In genomic region chr2:104850322-104851184, GRCh38 we compare ENCODE assay signal across 14 cellular contexts. TPM values are rescaled to one million over a fixed set of nuclear protein-coding genes. Genes with fewer than 3 reads are reported as not detected.
DNase-seq lines count a peak whose midpoint lies in the region; ATAC-seq and TF ChIP-seq lines count a peak whose summit lies in the region.
"Had no signal": no experiment of that assay in that cellular context is flagged by ENCODE, and none has a peak within 500 bp of the region (broad histone marks: within the 10 kb centered on the region; RNA-seq: fewer than 3 reads in every experiment).

No MANE protein-coding gene starts in this region.

- no peaks in the 10 kb centered on the region for H3K9me3 ChIP-seq in endodermal cell (ENCODE audit: control insufficient read depth, low read length)
- no peaks in the 10 kb centered on the region for H3K9me3 ChIP-seq in neural progenitor cell (ENCODE audit: low read depth)

- H3K36me3 Mint-ChIP-seq in IgD-negative memory B cell = peaks cover 1% of the 10 kb centered on the region
- no peaks in the 10 kb centered on the region for H3K36me3 Mint-ChIP-seq in endodermal cell (ENCODE audit: low read depth)
- peaks cover 3% of the 10 kb centered on the region for H3K36me3 Mint-ChIP-seq in neural progenitor cell
- H3K36me3 Mint-ChIP-seq in activated CD4-positive, alpha-beta memory T cell treated with anti-CD3 and anti-CD28 coated beads for 36 hours = peaks cover 5% of the 10 kb centered on the region

- peak overlapping the region; percentile 39 for H3K4me2 ChIP-seq in neural progenitor cell

- H3F3A ChIP-seq in neural progenitor cell (ENCODE audit: low read depth) = peaks cover 59% of the 10 kb centered on the region

- H3K36me3 ChIP-seq in endodermal cell (ENCODE audit: control insufficient read depth, insufficient read depth, low read length) = no peaks in the 10 kb centered on the region
- no peaks in the 10 kb centered on the region for H3K36me3 ChIP-seq in neural progenitor cell

- ATAC-seq in GM19324 (IDR thresholded peaks at IDR 0.05; ENCODE audit: low FRiP score, unreplicated experiment) (no peak), GM19328 (IDR thresholded peaks at IDR 0.05; ENCODE audit: unreplicated experiment) (no peak)

- no peak overlapping the region for H3K4me3 ChIP-seq in endodermal cell (ENCODE audit: low read length)
- H3K4me3 ChIP-seq in neural progenitor cell = no peak overlapping the region

- POLR2A ChIA-PET in activated CD4-positive, alpha-beta memory T cell treated with anti-CD3 and anti-CD28 coated beads for 36 hours (lab: Charles Lee) = no interaction called here

- no peak overlapping the region for H2AFZ ChIP-seq in neural progenitor cell (replicated peaks)

- TF ChIP-seq CTCF in GM20000 (IDR thresholded peaks at IDR 0.05; ENCODE audit: extremely low read depth, missing control alignments) (no peak), endodermal cell (conservative IDR thresholded peaks at IDR 0.05) (no peak), neural progenitor cell (IDR thresholded peaks at IDR 0.05) (no peak)

- peak overlapping the region; percentile 33 to 97 (median 80) for H3K27ac Mint-ChIP-seq in IgD-negative memory B cell
- no peak overlapping the region for H3K27ac Mint-ChIP-seq in endodermal cell
- peak overlapping the region; percentile 92 for H3K27ac Mint-ChIP-seq in neural progenitor cell
- no peak overlapping the region for H3K27ac Mint-ChIP-seq in activated CD4-positive, alpha-beta memory T cell treated with anti-CD3 and anti-CD28 coated beads for 36 hours
- H3K27ac Mint-ChIP-seq: activated CD4-positive, alpha-beta T cell treated with anti-CD3 and anti-CD28 coated beads for 36 hours; activated naive CD4-positive, alpha-beta T cell treated with anti-CD3 and anti-CD28 coated beads, Interleukin-2, amount 50 U/mL, for 72 hours had no signal

- 8 to 10% methylated on average over 5 to 10 of the region's 10 CpGs for WGBS in endodermal cell (ENCODE audit: insufficient coverage in 1 of 2, insufficient read length in 1 of 2), 2 experiments

- intact Hi-C loops in activated CD4-positive, alpha-beta memory T cell treated with anti-CD3 and anti-CD28 coated beads for 36 hours (cut with micrococcal nuclease) = no loop called here

- peak overlapping the region; percentile 90 for H3K27ac ChIP-seq in endodermal cell (ENCODE audit: low read depth, low read length)
- H3K27ac ChIP-seq in neural progenitor cell = no peak overlapping the region

- no peaks in the 10 kb centered on the region for H3K79me2 ChIP-seq in neural progenitor cell (ENCODE audit: low read depth)

- peaks cover 73% of the 10 kb centered on the region for H3K27me3 Mint-ChIP-seq in IgD-negative memory B cell
- peaks cover 91% of the 10 kb centered on the region for H3K27me3 Mint-ChIP-seq in endodermal cell (ENCODE audit: insufficient read depth)
- peaks cover 18% of the 10 kb centered on the region for H3K27me3 Mint-ChIP-seq in neural progenitor cell (ENCODE audit: insufficient read depth, low read depth)
- H3K27me3 Mint-ChIP-seq in activated CD4-positive, alpha-beta memory T cell treated with anti-CD3 and anti-CD28 coated beads for 36 hours = peaks cover 76% of the 10 kb centered on the region

- H3K4me3 Mint-ChIP-seq in IgD-negative memory B cell = peak overlapping the region in 1 of 4 donors; percentile 74
- no peak overlapping the region for H3K4me3 Mint-ChIP-seq in endodermal cell
- peak overlapping the region; percentile 99 for H3K4me3 Mint-ChIP-seq in neural progenitor cell
- no peak overlapping the region for H3K4me3 Mint-ChIP-seq in activated CD4-positive, alpha-beta memory T cell treated with anti-CD3 and anti-CD28 coated beads for 36 hours
- H3K4me3 Mint-ChIP-seq: activated CD4-positive, alpha-beta T cell treated with anti-CD3 and anti-CD28 coated beads for 36 hours had no signal

- peaks cover 93% of the 10 kb centered on the region for H3K27me3 ChIP-seq in endodermal cell (ENCODE audit: control insufficient read depth, insufficient read depth, low read length, poor library complexity, severe bottlenecking)
- peaks cover 97% of the 10 kb centered on the region for H3K27me3 ChIP-seq in neural progenitor cell

- DNase-seq in GM20000 (ENCODE audit: low spot score) (peak; percentile 26), endodermal cell (peak; percentile 69), neural progenitor cell (ENCODE audit: low spot score) (peak; percentile 44)
- no peak for DNase-seq in activated CD4-positive, alpha-beta memory T cell treated with anti-CD3 and anti-CD28 coated beads for 36 hours
- DNase-seq: activated CD4-positive, alpha-beta T cell treated with anti-CD3 and anti-CD28 coated beads for 36 hours; activated T-cell treated with anti-CD3 and anti-CD28 coated beads for 4 hours; central memory CD4-positive, alpha-beta T cell; RPMI8226 had no signal

- H3K4me1 ChIP-seq in endodermal cell (ENCODE audit: control insufficient read depth, insufficient read depth, low read length) = no peaks in the 10 kb centered on the region
- H3K4me1 ChIP-seq in neural progenitor cell = peaks cover 31% of the 10 kb centered on the region

- H3K9ac ChIP-seq in endodermal cell (ENCODE audit: extremely low read depth, low read length, poor library complexity, severe bottlenecking) (no peak overlapping the region), neural progenitor cell (no peak overlapping the region)

- H4K20me1 ChIP-seq in neural progenitor cell (ENCODE audit: low read depth) = peaks cover 57% of the 10 kb centered on the region

- H3K9me3 Mint-ChIP-seq in IgD-negative memory B cell (peaks cover 0 to 10% (median 2%) of the 10 kb centered on the region in 3 donors), endodermal cell (no peaks in the 10 kb centered on the region), neural progenitor cell (no peaks in the 10 kb centered on the region)
- no peaks in the 10 kb centered on the region for H3K9me3 Mint-ChIP-seq in activated CD4-positive, alpha-beta memory T cell treated with anti-CD3 and anti-CD28 coated beads for 36 hours
- H3K9me3 Mint-ChIP-seq: activated naive CD4-positive, alpha-beta T cell treated with anti-CD3 and anti-CD28 coated beads, Interleukin-2, amount 50 U/mL, for 72 hours had no signal

- peaks cover 10 to 45% (median 15%) of the 10 kb centered on the region in 3 donors for H3K4me1 Mint-ChIP-seq in IgD-negative memory B cell
- peaks cover 11% of the 10 kb centered on the region for H3K4me1 Mint-ChIP-seq in endodermal cell
- peaks cover 45% of the 10 kb centered on the region for H3K4me1 Mint-ChIP-seq in neural progenitor cell
- H3K4me1 Mint-ChIP-seq in activated CD4-positive, alpha-beta memory T cell treated with anti-CD3 and anti-CD28 coated beads for 36 hours (ENCODE audit: low read depth) = peaks cover 28% of the 10 kb centered on the region

- CTCF ChIA-PET in activated CD4-positive, alpha-beta memory T cell treated with anti-CD3 and anti-CD28 coated beads for 36 hours (lab: Charles Lee) = interaction anchor here (0.6 to 2.5 kb wide), 7 partner anchors 10 to 388 kb away, joined by 3 to 19 read pairs (median 4); no protein-coding TSS in a partner anchor

RNA-seq across cellular contexts. Expression of gene POU3F3, which starts 3.4 kb away (rescaled TPM):
- polyA plus RNA-seq in IgD-negative memory B cell = not detected
- total RNA-seq in endodermal cell (not detected), neural progenitor cell (ENCODE audit: low replicate concordance) (0.25 TPM in 1 of 2 replicates, not detected in the other)
- polyA plus RNA-seq in endodermal cell (2013, experiment 1 of 2) = 39.3 TPM
- 35.9 TPM for polyA plus RNA-seq in endodermal cell (2013, experiment 2 of 2)
- total RNA-seq in activated CD4-positive, alpha-beta memory T cell treated with anti-CD3 and anti-CD28 coated beads for 36 hours = not detected
- total RNA-seq: activated CD4-positive, alpha-beta T cell treated with anti-CD3 and anti-CD28 coated beads for 36 hours; activated naive CD4-positive, alpha-beta T cell treated with anti-CD3 and anti-CD28 coated beads, Interleukin-2, amount 50 U/mL, for 72 hours; posterior vena cava; T-helper 1 cell treated with Interleukin-12 subunit alpha and Interleukin-12 subunit beta and Interleukin-4 antibody, amounts not matched to agents 30 ng/mL and 1 ng/mL, for 36 hours had no signal

Comparison
In these comparisons a context has a peak if more than half of its experiments do, and no peak if none do; other contexts are left out.
1. H3K27ac Mint-ChIP-seq: peak in IgD-negative memory B cell (3 of 3) and neural progenitor cell (single experiment); none in endodermal cell (single experiment) and activated CD4-positive, alpha-beta memory T cell treated with anti-CD3 and anti-CD28 coated beads for 36 hours (single experiment).